ENCODE assay signal across 9 cellular contexts in the genomic region with DNA sequence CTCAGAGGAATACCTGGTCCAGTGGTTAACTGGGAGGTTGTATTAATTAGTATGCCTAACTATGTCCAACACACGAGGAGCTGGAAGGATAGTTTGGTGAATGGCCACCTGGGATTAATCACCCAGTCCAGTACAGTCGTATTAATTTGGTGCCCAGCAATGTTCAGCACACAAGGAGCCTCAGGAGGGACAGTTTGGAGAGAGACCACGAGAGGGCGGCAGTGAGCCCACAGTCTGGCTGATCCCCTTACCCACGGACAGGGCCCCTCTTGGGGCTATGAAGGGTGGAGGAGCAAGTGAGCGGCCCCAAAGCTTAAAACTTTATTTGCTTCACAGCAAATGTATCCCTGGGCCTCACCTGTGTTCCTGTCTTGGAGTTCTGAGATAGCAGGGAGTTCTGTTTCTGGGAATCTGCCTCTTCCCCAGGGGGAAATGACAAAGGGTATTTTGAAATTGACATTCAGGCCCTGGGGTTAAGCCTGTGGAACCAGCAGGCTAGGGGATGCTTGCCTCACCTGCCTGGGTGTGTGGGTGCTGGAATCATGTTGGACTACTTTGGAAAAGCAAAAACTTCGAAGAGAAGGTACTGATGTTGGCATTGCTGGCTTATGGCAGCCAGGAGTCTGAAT.
DNase-seq lines count a peak whose midpoint lies in the region; ATAC-seq and TF ChIP-seq lines count a peak whose summit lies in the region.
"Had no signal": no experiment of that assay in that cellular context is flagged by ENCODE, and none has a peak within 500 bp of the region (broad histone marks: within the 10 kb centered on the region; RNA-seq: fewer than 3 reads in every experiment).

No MANE protein-coding gene starts in this region.

- TF ChIP-seq EP300 in tibial nerve (IDR thresholded peaks at IDR 0.05): no peak

- no peaks in the 10 kb centered on the region for H3K4me1 Mint-ChIP-seq in activated CD4-positive, alpha-beta T cell treated with anti-CD3 and anti-CD28 coated beads for 36 hours
- H3K4me1 Mint-ChIP-seq in endothelial cell (ENCODE audit: unreplicated experiment): peaks cover 14% of the 10 kb centered on the region
- H3K4me1 Mint-ChIP-seq in naive thymus-derived CD4-positive, alpha-beta T cell: peaks cover 0 to 2% (median 0%) of the 10 kb centered on the region in 7 donors

- no peak overlapping the region for H3K27ac ChIP-seq in naive thymus-derived CD4-positive, alpha-beta T cell (ENCODE audit: low read depth, low read length)
- no peak overlapping the region for H3K27ac ChIP-seq in tibial nerve
- H3K27ac ChIP-seq: skin epidermis had no signal

- peak; percentile 86 for TF ChIP-seq CTCF in endothelial cell (IDR thresholded peaks at IDR 0.05; ENCODE audit: unreplicated experiment)
- peak; percentile 26 to 49 (median 33) for TF ChIP-seq CTCF in tibial nerve (IDR thresholded peaks at IDR 0.05)

- H3K9me3 ChIP-seq in naive thymus-derived CD4-positive, alpha-beta T cell (ENCODE audit: control insufficient read depth in 2 of 3, low read length in 3 of 3): no peaks in the 10 kb centered on the region
- no peaks in the 10 kb centered on the region for H3K9me3 ChIP-seq in tibial nerve

- no peaks in the 10 kb centered on the region for H3K27me3 ChIP-seq in naive thymus-derived CD4-positive, alpha-beta T cell (ENCODE audit: control insufficient read depth in 2 of 2, insufficient read depth in 2 of 2, low read length in 2 of 2)
- no peaks in the 10 kb centered on the region for H3K27me3 ChIP-seq in tibial nerve

- no peaks in the 10 kb centered on the region for H3K36me3 Mint-ChIP-seq in activated CD4-positive, alpha-beta T cell treated with anti-CD3 and anti-CD28 coated beads for 36 hours (ENCODE audit: low read depth)
- no peaks in the 10 kb centered on the region for H3K36me3 Mint-ChIP-seq in endothelial cell (ENCODE audit: low read depth, unreplicated experiment)
- H3K36me3 Mint-ChIP-seq in naive thymus-derived CD4-positive, alpha-beta T cell: no peaks in the 10 kb centered on the region

- H3K4me1 ChIP-seq in naive thymus-derived CD4-positive, alpha-beta T cell (ENCODE audit: control insufficient read depth in 2 of 2, insufficient read depth in 2 of 2, low read length in 2 of 2): no peaks in the 10 kb centered on the region
- H3K4me1 ChIP-seq in tibial nerve: no peaks in the 10 kb centered on the region

- no peak overlapping the region for H3K4me3 Mint-ChIP-seq in activated CD4-positive, alpha-beta T cell treated with anti-CD3 and anti-CD28 coated beads for 36 hours
- H3K4me3 Mint-ChIP-seq in endothelial cell (ENCODE audit: unreplicated experiment): no peak overlapping the region
- no peak overlapping the region for H3K4me3 Mint-ChIP-seq in naive thymus-derived CD4-positive, alpha-beta T cell

- POLR2A ChIA-PET in activated CD4-positive, alpha-beta T cell treated with anti-CD3 and anti-CD28 coated beads for 36 hours (lab: Charles Lee): no interaction called here
- POLR2A ChIA-PET in naive thymus-derived CD4-positive, alpha-beta T cell (lab: Charles Lee): no interaction called here

- intact Hi-C loops in activated CD4-positive, alpha-beta T cell treated with anti-CD3 and anti-CD28 coated beads for 36 hours (cut with DNase I, micrococcal nuclease): loop anchor here (1.0 to 10.0 kb wide), 3 partner anchors 154 to 231 kb away; no protein-coding TSS in a partner anchor
- intact Hi-C loops in naive thymus-derived CD4-positive, alpha-beta T cell (cut with micrococcal nuclease): loop anchor here (1.0 to 10.0 kb wide), 2 partner anchors 154 to 234 kb away; no protein-coding TSS in a partner anchor

- H3K9me3 Mint-ChIP-seq in activated CD4-positive, alpha-beta T cell treated with anti-CD3 and anti-CD28 coated beads for 36 hours (ENCODE audit: low read depth): no peaks in the 10 kb centered on the region
- no peaks in the 10 kb centered on the region for H3K9me3 Mint-ChIP-seq in endothelial cell (ENCODE audit: unreplicated experiment)
- H3K9me3 Mint-ChIP-seq in naive thymus-derived CD4-positive, alpha-beta T cell: peaks cover 0 to 4% (median 0%) of the 10 kb centered on the region in 11 donors

- CTCF ChIA-PET in activated CD4-positive, alpha-beta T cell treated with anti-CD3 and anti-CD28 coated beads for 36 hours (lab: Charles Lee): interaction anchor here (0.6 to 1.4 kb wide), 4 partner anchors 9 to 734 kb away, joined by 3 to 6 read pairs (median 4); no protein-coding TSS in a partner anchor
- CTCF ChIA-PET in naive thymus-derived CD4-positive, alpha-beta T cell (lab: Charles Lee): no interaction called here

- H3K36me3 ChIP-seq in naive thymus-derived CD4-positive, alpha-beta T cell (ENCODE audit: control insufficient read depth in 2 of 3, insufficient read depth in 3 of 3, low read length in 3 of 3): no peaks in the 10 kb centered on the region
- H3K36me3 ChIP-seq in tibial nerve: no peaks in the 10 kb centered on the region

- 15 to 27% methylated on average over 4 to 7 of the region's 7 CpGs for WGBS in tibial nerve, 2 donors

- H3K4me3 ChIP-seq in naive thymus-derived CD4-positive, alpha-beta T cell (ENCODE audit: low read length): no peak overlapping the region
- no peak overlapping the region for H3K4me3 ChIP-seq in tibial nerve
- H3K4me3 ChIP-seq: skin epidermis had no signal

- no peak for TF ChIP-seq POLR2A in tibial nerve (IDR thresholded peaks at IDR 0.05)

- DNase-seq in GDM1 (lab: John Stamatoyannopoulos, UW): peak; percentile 14
- peak; percentile 12 for DNase-seq in LHCN-M2 (ENCODE audit: low read depth)
- DNase-seq in activated CD4-positive, alpha-beta T cell treated with anti-CD3 and anti-CD28 coated beads for 36 hours: peak; percentile 76
- peak; percentile 86 for DNase-seq in endothelial cell (ENCODE audit: low spot score)
- DNase-seq in naive thymus-derived CD4-positive, alpha-beta T cell: peak in 4 of 9 donors; percentile 14 to 38 (median 20)
- DNase-seq in tibial nerve (ENCODE audit: low spot score in 2 of 2): peak in 1 of 2 donors; percentile 23
- DNase-seq in T1000 (lab: John Stamatoyannopoulos, UW): no peak

- H3K27me3 Mint-ChIP-seq in activated CD4-positive, alpha-beta T cell treated with anti-CD3 and anti-CD28 coated beads for 36 hours: no peaks in the 10 kb centered on the region
- H3K27me3 Mint-ChIP-seq in endothelial cell (ENCODE audit: unreplicated experiment): peaks cover 7% of the 10 kb centered on the region
- peaks cover 0 to 12% (median 3%) of the 10 kb centered on the region in 5 donors for H3K27me3 Mint-ChIP-seq in naive thymus-derived CD4-positive, alpha-beta T cell

- H3K27ac Mint-ChIP-seq in activated CD4-positive, alpha-beta T cell treated with anti-CD3 and anti-CD28 coated beads for 36 hours: no peak overlapping the region
- H3K27ac Mint-ChIP-seq in endothelial cell (ENCODE audit: unreplicated experiment): no peak overlapping the region
- H3K27ac Mint-ChIP-seq in naive thymus-derived CD4-positive, alpha-beta T cell: no peak overlapping the region

- peak; percentile 55 for ATAC-seq in activated CD4-positive, alpha-beta T cell treated with anti-CD3 and anti-CD28 coated beads for 36 hours
- peak; percentile 22 for ATAC-seq in naive thymus-derived CD4-positive, alpha-beta T cell
- ATAC-seq in GM21526 (IDR thresholded peaks at IDR 0.05; ENCODE audit: low FRiP score, unreplicated experiment): no peak
